In genomic region chr1:235873045-235873444, GRCh38 we compare ENCODE assay signal across 19 cellular contexts. TPM values are rescaled to one million over a fixed set of nuclear protein-coding genes. Genes with fewer than 3 reads are reported as not detected.
DNase-seq lines count a peak whose midpoint lies in the region; ATAC-seq, FAIRE-seq and TF ChIP-seq lines count a peak whose summit lies in the region.
"Had no signal": no experiment of that assay in that cellular context is flagged by ENCODE, and none has a peak within 500 bp of the region (broad histone marks: within the 10 kb centered on the region; RNA-seq: fewer than 3 reads in every experiment).

No MANE protein-coding gene starts in this region.

- H3K9me2 ChIP-seq in GM23338 (ENCODE audit: insufficient read depth), result no peaks in the 10 kb centered on the region

- H3K9ac ChIP-seq in GM12878 (ENCODE audit: control insufficient read depth, insufficient read depth, low read length) (no peak overlapping the region), mammary epithelial cell (ENCODE audit: insufficient read depth, low read length) (no peak overlapping the region)
- H3K9ac ChIP-seq: neural progenitor cell had no signal

- H4K20me1 ChIP-seq in GM12878 (ENCODE audit: control insufficient read depth, insufficient read depth) (no peaks in the 10 kb centered on the region), mammary epithelial cell (ENCODE audit: insufficient read depth, low read length) (no peaks in the 10 kb centered on the region), GM23338 (replicated peaks; ENCODE audit: insufficient read depth) (no peaks in the 10 kb centered on the region)

- intact Hi-C loops in GM12878 (cut with micrococcal nuclease; ENCODE audit: unreplicated experiment), result no loop called here
- intact Hi-C loops in mammary epithelial cell (cut with micrococcal nuclease), result no loop called here

- H3K27me3 ChIP-seq in GM12878 (replicated peaks in 1 of 2; ENCODE audit: control insufficient read depth in 2 of 2, insufficient read depth in 2 of 2, low read length in 1 of 2) (no peaks in the 10 kb centered on the region), mammary epithelial cell (ENCODE audit: insufficient read depth, low read length) (no peaks in the 10 kb centered on the region), GM23338 (ENCODE audit: insufficient read depth) (no peaks in the 10 kb centered on the region)

- in situ Hi-C loops in GM12878 (cut with MboI) (no loop called here), mammary epithelial cell (cut with MboI; ENCODE audit: low sequenced_read_pairs in 2 of 2) (no loop called here)

- H3K4me1 ChIP-seq in GM12878 (ENCODE audit: control insufficient read depth, insufficient read depth, low read length) (peaks cover 13% of the 10 kb centered on the region), mammary epithelial cell (ENCODE audit: insufficient read depth, low read length) (no peaks in the 10 kb centered on the region), GM23338 (ENCODE audit: insufficient read depth) (no peaks in the 10 kb centered on the region)
- H3K4me1 ChIP-seq: neural progenitor cell had no signal

- H3K4me3 ChIP-seq in GM12878, result no peak overlapping the region
- no peak overlapping the region for H3K4me3 ChIP-seq in mammary epithelial cell (replicated peaks in 1 of 3; ENCODE audit: insufficient read depth in 1 of 3, low read depth in 2 of 3, low read length in 3 of 3)
- no peak overlapping the region for H3K4me3 ChIP-seq in GM23338
- H3K4me3 ChIP-seq: coronary artery, lower lobe of right lung, neural progenitor cell, PC-9 had no signal

- peak; percentile 76 to 85 for ATAC-seq in activated T-cell treated with anti-CD3 and anti-CD28 coated beads, Interleukin-2, amount 50 U/mL, for 4 hours
- ATAC-seq in GM12878, result peak; percentile 49
- peak; percentile 79 for ATAC-seq in stimulated activated naive CD8-positive, alpha-beta T cell treated with anti-CD3 and anti-CD28 coated beads, Interleukin-15, Interleukin-2, amounts not matched to agents 100 U/mL and 50 U/mL, for 24 hours
- no peak for ATAC-seq in GM23338
- no peak for ATAC-seq in GM21576 (IDR thresholded peaks at IDR 0.05; ENCODE audit: unreplicated experiment)
- ATAC-seq: HCT116, lower lobe of right lung, SK-N-SH treated with all-trans-retinoic acid at 6 μM for 48 hours had no signal

- H3K9me3 ChIP-seq in GM12878 (replicated peaks; ENCODE audit: control insufficient read depth, insufficient read depth, low read length), result no peaks in the 10 kb centered on the region
- H3K9me3 ChIP-seq in mammary epithelial cell (replicated peaks; ENCODE audit: insufficient read depth, low read length), result no peaks in the 10 kb centered on the region
- H3K9me3 ChIP-seq: lower lobe of right lung had no signal

- CTCF ChIA-PET in GM12878 (lab: Yijun Ruan, JAX), result interaction anchor here (0.6 kb wide), 1 partner anchor 556 kb away, joined by 3 read pairs; no protein-coding TSS in a partner anchor
- CTCF ChIA-PET in mammary epithelial cell (lab: Charles Lee; ENCODE audit: low non-redundant PET), result no interaction called here

- TF ChIP-seq CTCF in GM12878 (IDR thresholded peaks at IDR 0.05 in 2 of 3, conservative IDR thresholded peaks at IDR 0.05 in 1 of 3; ENCODE audit: control insufficient read depth in 2 of 3, extremely low read depth in 1 of 3, insufficient read depth in 1 of 3, low read depth in 3 of 3, low read length in 3 of 3) (no peak), mammary epithelial cell (conservative IDR thresholded peaks at IDR 0.05 in 1 of 2, IDR thresholded peaks at IDR 0.05 in 1 of 2; ENCODE audit: extremely low read depth in 1 of 2, insufficient read depth in 1 of 2, low read depth in 1 of 2, low read length in 2 of 2) (no peak), GM23338 (conservative IDR thresholded peaks at IDR 0.05; ENCODE audit: low read depth in 2 of 2) (no peak)

- dilution Hi-C loops in mammary epithelial cell (cut with HindIII; ENCODE audit: low sequenced_read_pairs), result no loop called here

- H3K4me2 ChIP-seq in GM12878 (ENCODE audit: control insufficient read depth, insufficient read depth), result peak overlapping the region; percentile 36; the same call in 1 of the 2 replicates
- no peak overlapping the region for H3K4me2 ChIP-seq in mammary epithelial cell (ENCODE audit: insufficient read depth, low read depth, low read length)
- H3K4me2 ChIP-seq in GM23338, result no peak overlapping the region
- H3K4me2 ChIP-seq: neural progenitor cell, PC-9 had no signal

- 0% methylated on average over 1 of the region's 1 CpG for WGBS in GM12878 (ENCODE audit: insufficient coverage, insufficient replicate concordance, low lambda C conversion rate, missing lambda C conversion rate)
- 89% methylated on average over 1 of the region's 1 CpG for WGBS in mammary epithelial cell (ENCODE audit: low coverage, missing lambda C conversion rate)

- TF ChIP-seq POLR2A in GM12878 (IDR thresholded peaks at IDR 0.05; ENCODE audit: low read depth, low read length), result no peak

- H3K4me3 Mint-ChIP-seq in activated T-cell treated with anti-CD3 and anti-CD28 coated beads, Interleukin-2, amount 50 U/mL, for 4 hours, result peak overlapping the region; percentile 52
- H3K4me3 Mint-ChIP-seq in T-helper 2 cell treated with Interferon-gamma antibody and Interleukin-4, amounts not matched to agents 5 μg/mL and 100 μg/mL, for 36 hours, result peak overlapping the region; percentile 39
- H3K4me3 Mint-ChIP-seq in GM23338, result no peak overlapping the region
- H3K4me3 Mint-ChIP-seq: neural progenitor cell had no signal

- H3K27ac Mint-ChIP-seq in T-helper 2 cell treated with Interferon-gamma antibody and Interleukin-4, amounts not matched to agents 5 μg/mL and 100 μg/mL, for 36 hours, result peak overlapping the region; percentile 85
- no peak overlapping the region for H3K27ac Mint-ChIP-seq in GM23338
- H3K27ac Mint-ChIP-seq: neural progenitor cell had no signal

- RAD21 ChIA-PET in GM12878 (lab: Charles Lee; ENCODE audit: unreplicated experiment), result interaction anchor here (1.0 kb wide), 1 partner anchor 10 kb away, joined by 3 read pairs; no protein-coding TSS in a partner anchor

- FAIRE-seq in GM12878 (lab: Jason Lieb, UNC), result peak; percentile 18
- FAIRE-seq: astrocyte had no signal

- no peaks in the 10 kb centered on the region for H3F3A ChIP-seq in GM23338 (replicated peaks; ENCODE audit: low read depth)

- peaks cover 73% of the 10 kb centered on the region for H3K4me1 Mint-ChIP-seq in activated T-cell treated with anti-CD3 and anti-CD28 coated beads, Interleukin-2, amount 50 U/mL, for 4 hours (ENCODE audit: low read depth)
- peaks cover 49% of the 10 kb centered on the region for H3K4me1 Mint-ChIP-seq in T-helper 2 cell treated with Interferon-gamma antibody and Interleukin-4, amounts not matched to agents 5 μg/mL and 100 μg/mL, for 36 hours (ENCODE audit: low read depth)
- no peaks in the 10 kb centered on the region for H3K4me1 Mint-ChIP-seq in GM23338
- H3K4me1 Mint-ChIP-seq: neural progenitor cell had no signal

- H3K36me3 ChIP-seq in GM12878 (ENCODE audit: control insufficient read depth in 2 of 2, insufficient read depth in 2 of 2, low read length in 1 of 2) (no peaks in the 10 kb centered on the region), mammary epithelial cell (ENCODE audit: insufficient read depth, low read length) (no peaks in the 10 kb centered on the region), GM23338 (ENCODE audit: insufficient read depth) (no peaks in the 10 kb centered on the region)
- H3K36me3 ChIP-seq: lower lobe of right lung, neural progenitor cell had no signal

- H3K9me3 Mint-ChIP-seq in activated T-cell treated with anti-CD3 and anti-CD28 coated beads, Interleukin-2, amount 50 U/mL, for 4 hours, result no peaks in the 10 kb centered on the region
- no peaks in the 10 kb centered on the region for H3K9me3 Mint-ChIP-seq in T-helper 2 cell treated with Interferon-gamma antibody and Interleukin-4, amounts not matched to agents 5 μg/mL and 100 μg/mL, for 36 hours
- no peaks in the 10 kb centered on the region for H3K9me3 Mint-ChIP-seq in GM23338
- H3K9me3 Mint-ChIP-seq: neural progenitor cell had no signal

- BruUV-seq in GM12878 (replicated peaks; lab: Mats Ljungman, UMichigan) (no TSS peak), mammary epithelial cell (replicated peaks; lab: Mats Ljungman, UMichigan) (no TSS peak)

- H3K27ac ChIP-seq in GM12878 (ENCODE audit: control insufficient read depth, insufficient read depth) (no peak overlapping the region), mammary epithelial cell (ENCODE audit: insufficient read depth, low read depth, low read length) (no peak overlapping the region), GM23338 (ENCODE audit: low read depth) (no peak overlapping the region)
- H3K27ac ChIP-seq: coronary artery, lower lobe of right lung, neural progenitor cell, PC-9 had no signal

- DNase-seq in activated T-cell treated with anti-CD3 and anti-CD28 coated beads, Interleukin-2, amount 50 U/mL, for 4 hours, result no peak
- no peak for DNase-seq in activated T-cell treated with anti-CD3 and anti-CD28 coated beads for 4 hours
- DNase-seq in T-helper 2 cell treated with Interferon-gamma antibody and Interleukin-4, amounts not matched to agents 5 μg/mL and 100 μg/mL, for 36 hours (ENCODE audit: low spot score), result peak; percentile 66
- DNase-seq in GM12878 (ENCODE audit: low read depth, low spot score), result no peak
- DNase-seq in stimulated activated naive CD8-positive, alpha-beta T cell treated with anti-CD3 and anti-CD28 coated beads, Interleukin-15, Interleukin-2, amounts not matched to agents 100 U/mL and 50 U/mL, for 24 hours, result peak; percentile 50
- no peak for DNase-seq in mammary epithelial cell
- DNase-seq in GM23338 (ENCODE audit: low spot score), result no peak
- DNase-seq: ACHN, lower lobe of right lung, MM.1S, NCI-H2081 treated with DMSO at 0.1 percent for 48 hours, NCI-H526 treated with DMSO at 0.1 percent for 48 hours, PC-9 had no signal

- peak overlapping the region; percentile 37; the same call in 1 of the 2 replicates for H2AFZ ChIP-seq in GM12878 (ENCODE audit: control insufficient read depth, low read depth, low read length)
- H2AFZ ChIP-seq in mammary epithelial cell (ENCODE audit: low read depth, low read length), result no peak overlapping the region
- no peak overlapping the region; the same call in 1 of the 2 replicates for H2AFZ ChIP-seq in GM23338
- H2AFZ ChIP-seq: neural progenitor cell, PC-9 had no signal

- H3K79me2 ChIP-seq in GM12878 (ENCODE audit: control insufficient read depth, insufficient read depth, low read length) (peaks cover 11% of the 10 kb centered on the region), mammary epithelial cell (ENCODE audit: insufficient read depth, low read length) (no peaks in the 10 kb centered on the region), GM23338 (replicated peaks; ENCODE audit: insufficient read depth) (no peaks in the 10 kb centered on the region)

- SMC1A ChIA-PET in GM12878 (lab: Charles Lee; ENCODE audit: uncharacterized antibody, unreplicated experiment), result no interaction called here

- H3K36me3 Mint-ChIP-seq in activated T-cell treated with anti-CD3 and anti-CD28 coated beads, Interleukin-2, amount 50 U/mL, for 4 hours (ENCODE audit: insufficient read depth), result no peaks in the 10 kb centered on the region
- H3K36me3 Mint-ChIP-seq in T-helper 2 cell treated with Interferon-gamma antibody and Interleukin-4, amounts not matched to agents 5 μg/mL and 100 μg/mL, for 36 hours (ENCODE audit: low read depth), result no peaks in the 10 kb centered on the region
- H3K36me3 Mint-ChIP-seq in GM23338 (ENCODE audit: low read depth), result no peaks in the 10 kb centered on the region
- H3K36me3 Mint-ChIP-seq: neural progenitor cell had no signal

- TF ChIP-seq EP300 in GM12878 (IDR thresholded peaks at IDR 0.05; ENCODE audit: borderline replicate concordance in 1 of 2, control insufficient read depth in 1 of 2, low read depth in 2 of 2, low read length in 2 of 2), result peak; percentile 74 to 84; a peak in 3 of 4 replicates

- no peaks in the 10 kb centered on the region for H3K27me3 Mint-ChIP-seq in activated T-cell treated with anti-CD3 and anti-CD28 coated beads, Interleukin-2, amount 50 U/mL, for 4 hours (ENCODE audit: low read depth)
- no peaks in the 10 kb centered on the region for H3K27me3 Mint-ChIP-seq in T-helper 2 cell treated with Interferon-gamma antibody and Interleukin-4, amounts not matched to agents 5 μg/mL and 100 μg/mL, for 36 hours (ENCODE audit: low read depth)
- peaks cover 2% of the 10 kb centered on the region for H3K27me3 Mint-ChIP-seq in GM23338 (ENCODE audit: insufficient read depth, low read depth, poor library complexity)

- no peak for TF ChIP-seq RAD21 in GM12878 (IDR thresholded peaks at IDR 0.05; ENCODE audit: insufficient read depth, low read depth, low read length)

- POLR2A ChIA-PET in GM12878 (lab: Charles Lee), result interaction anchor here (1.8 kb wide), 1 partner anchor 10 kb away, joined by 5 read pairs; no protein-coding TSS in a partner anchor

RNA-seq across cellular contexts. Expression of gene LYST, which starts 6.3 kb away (rescaled TPM):
- 10 to 100 TPM; 30.3 to 35.2 (median 33.7) TPM for total RNA-seq in activated T-cell treated with anti-CD3 and anti-CD28 coated beads, Interleukin-2, amount 50 U/mL, for 4 hours
- 162 and 169 TPM in 2 replicates for total RNA-seq in GM12878 (2013; cell fraction: nucleolus; rRNA removed)
- total RNA-seq in GM12878 (2014; rRNA removed), result 8.8 and 9.7 TPM in 2 replicates
- total RNA-seq in GM12878 (2014; rRNA removed; fragmentation: Illumina TruSeq; extraction: Trizol), result 6.5 and 7.9 TPM in 2 replicates
- total RNA-seq in GM12878 (2021), result 6.5 and 9.7 TPM in 2 replicates
- polyA plus RNA-seq in GM12878 (2011; ENCODE audit: low read depth), result 2.3 TPM
- 28.1 and 34.2 TPM in 2 replicates for polyA plus RNA-seq in GM12878 (2011; rRNA removed)
- polyA plus RNA-seq in GM12878 (2011; cell fraction: cytosol; rRNA removed), result 14.0 and 15.9 TPM in 2 replicates
- 30.5 and 30.7 TPM in 2 replicates for polyA plus RNA-seq in GM12878 (2011; cell fraction: nucleus; rRNA removed)
- polyA plus RNA-seq in GM12878 (2012), result 4.2 and 4.3 TPM in 2 replicates
- polyA plus RNA-seq in GM12878 (2014; fragmentation: Illumina TruSeq; extraction: Trizol), result 6.1 and 12.4 TPM in 2 replicates
- 1 to 10 TPM; 3.7 to 5.2 TPM for polyA plus RNA-seq in GM12878 (2014; fragmentation: Nextera tagmentation; extraction: Ambion mirVana)
- polyA plus RNA-seq in GM12878 (2014; rRNA removed), result 4.1 and 4.8 TPM in 2 replicates
- polyA plus RNA-seq in GM12878 (2016; fragmentation: Nextera tagmentation; extraction: Ambion mirVana), result 1 to 10 TPM; 3.3 to 3.9 TPM
- 91.2 and 123 TPM in 2 replicates for polyA minus RNA-seq in GM12878 (2011; rRNA and poly(A)+ RNA removed)
- 13.1 and 15.3 TPM in 2 replicates for polyA minus RNA-seq in GM12878 (2011; cell fraction: cytosol; rRNA and poly(A)+ RNA removed)
- 94.7 and 122 TPM in 2 replicates for polyA minus RNA-seq in GM12878 (2011; cell fraction: nucleus; rRNA and poly(A)+ RNA removed)
- total RNA-seq in mammary epithelial cell, result 10 to 100 TPM; 27.6 to 50.5 TPM
- polyA plus RNA-seq in mammary epithelial cell, result 6.1 TPM
- 53.0 TPM for polyA minus RNA-seq in mammary epithelial cell
- 0.16 and 1.0 TPM in 2 replicates for total RNA-seq in GM23338 (2014; rRNA removed; shearing (Covaris generic))
- 0.14 and 0.21 TPM in 2 replicates for polyA plus RNA-seq in GM23338 (2016; fragmentation: Nextera tagmentation; extraction: Ambion mirVana)

Comparison
In these comparisons a context has a peak if more than half of its experiments do, and no peak if none do; other contexts are left out.
1. ATAC-seq: peak in activated T-cell treated with anti-CD3 and anti-CD28 coated beads, Interleukin-2, amount 50 U/mL, for 4 hours (2 of 2), GM12878 (single experiment) and stimulated activated naive CD8-positive, alpha-beta T cell treated with anti-CD3 and anti-CD28 coated beads, Interleukin-15, Interleukin-2, amounts not matched to agents 100 U/mL and 50 U/mL, for 24 hours (single experiment); none in GM23338 (single experiment) and GM21576 (single experiment).
2. DNase-seq: peak in T-helper 2 cell treated with Interferon-gamma antibody and Interleukin-4, amounts not matched to agents 5 μg/mL and 100 μg/mL, for 36 hours (single experiment) and stimulated activated naive CD8-positive, alpha-beta T cell treated with anti-CD3 and anti-CD28 coated beads, Interleukin-15, Interleukin-2, amounts not matched to agents 100 U/mL and 50 U/mL, for 24 hours (single experiment); none in activated T-cell treated with anti-CD3 and anti-CD28 coated beads, Interleukin-2, amount 50 U/mL, for 4 hours (single experiment), activated T-cell treated with anti-CD3 and anti-CD28 coated beads for 4 hours (single experiment), GM12878 (single experiment), mammary epithelial cell (single experiment) and GM23338 (single experiment).